In genomic region chr17:44565866-44566443, GRCh38 we compare ENCODE assay signal across 3 cellular contexts.
TF ChIP-seq lines count a peak whose summit lies in the region.

No MANE protein-coding gene starts in this region.

TF ChIP-seq in SK-N-SH, 30 proteins besides CTCF, POLR2A, EP300 and RAD21:
- no peak for TF ChIP-seq SMC3 (IDR thresholded peaks at IDR 0.05; ENCODE audit: low read depth, low read length)
- TF ChIP-seq, protein P1, sequence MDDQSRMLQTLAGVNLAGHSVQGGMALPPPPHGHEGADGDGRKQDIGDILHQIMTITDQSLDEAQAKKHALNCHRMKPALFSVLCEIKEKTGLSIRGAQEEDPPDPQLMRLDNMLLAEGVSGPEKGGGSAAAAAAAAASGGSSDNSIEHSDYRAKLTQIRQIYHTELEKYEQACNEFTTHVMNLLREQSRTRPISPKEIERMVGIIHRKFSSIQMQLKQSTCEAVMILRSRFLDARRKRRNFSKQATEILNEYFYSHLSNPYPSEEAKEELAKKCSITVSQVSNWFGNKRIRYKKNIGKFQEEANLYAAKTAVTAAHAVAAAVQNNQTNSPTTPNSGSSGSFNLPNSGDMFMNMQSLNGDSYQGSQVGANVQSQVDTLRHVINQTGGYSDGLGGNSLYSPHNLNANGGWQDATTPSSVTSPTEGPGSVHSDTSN (IDR thresholded peaks at IDR 0.05), result no peak
- TF ChIP-seq TEAD4 (IDR thresholded peaks at IDR 0.05; ENCODE audit: borderline replicate concordance, insufficient read depth), result no peak
- TF ChIP-seq, protein P2, sequence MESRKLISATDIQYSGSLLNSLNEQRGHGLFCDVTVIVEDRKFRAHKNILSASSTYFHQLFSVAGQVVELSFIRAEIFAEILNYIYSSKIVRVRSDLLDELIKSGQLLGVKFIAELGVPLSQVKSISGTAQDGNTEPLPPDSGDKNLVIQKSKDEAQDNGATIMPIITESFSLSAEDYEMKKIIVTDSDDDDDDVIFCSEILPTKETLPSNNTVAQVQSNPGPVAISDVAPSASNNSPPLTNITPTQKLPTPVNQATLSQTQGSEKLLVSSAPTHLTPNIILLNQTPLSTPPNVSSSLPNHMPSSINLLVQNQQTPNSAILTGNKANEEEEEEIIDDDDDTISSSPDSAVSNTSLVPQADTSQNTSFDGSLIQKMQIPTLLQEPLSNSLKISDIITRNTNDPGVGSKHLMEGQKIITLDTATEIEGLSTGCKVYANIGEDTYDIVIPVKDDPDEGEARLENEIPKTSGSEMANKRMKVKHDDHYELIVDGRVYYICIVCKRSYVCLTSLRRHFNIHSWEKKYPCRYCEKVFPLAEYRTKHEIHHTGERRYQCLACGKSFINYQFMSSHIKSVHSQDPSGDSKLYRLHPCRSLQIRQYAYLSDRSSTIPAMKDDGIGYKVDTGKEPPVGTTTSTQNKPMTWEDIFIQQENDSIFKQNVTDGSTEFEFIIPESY (IDR thresholded peaks at IDR 0.05; ENCODE audit: borderline replicate concordance, low read depth), result no peak
- TF ChIP-seq YY1 (IDR thresholded peaks at IDR 0.05; ENCODE audit: low read depth), result no peak
- TF ChIP-seq JUND (IDR thresholded peaks at IDR 0.05), result no peak
- TF ChIP-seq RCOR1 (IDR thresholded peaks at IDR 0.05; ENCODE audit: low read length), result no peak
- TF ChIP-seq NFIC (IDR thresholded peaks at IDR 0.05; ENCODE audit: borderline replicate concordance), result no peak
- TF ChIP-seq, protein P3, sequence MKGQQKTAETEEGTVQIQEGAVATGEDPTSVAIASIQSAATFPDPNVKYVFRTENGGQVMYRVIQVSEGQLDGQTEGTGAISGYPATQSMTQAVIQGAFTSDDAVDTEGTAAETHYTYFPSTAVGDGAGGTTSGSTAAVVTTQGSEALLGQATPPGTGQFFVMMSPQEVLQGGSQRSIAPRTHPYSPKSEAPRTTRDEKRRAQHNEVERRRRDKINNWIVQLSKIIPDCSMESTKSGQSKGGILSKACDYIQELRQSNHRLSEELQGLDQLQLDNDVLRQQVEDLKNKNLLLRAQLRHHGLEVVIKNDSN (IDR thresholded peaks at IDR 0.05; ENCODE audit: borderline replicate concordance, low read depth), result no peak
- TF ChIP-seq RXRA (IDR thresholded peaks at IDR 0.05; ENCODE audit: borderline replicate concordance, low read depth), result no peak

TF ChIP-seq in SK-N-SH treated with all-trans-retinoic acid at 6 μM for 48 hours, 23 proteins besides CTCF, POLR2A, EP300 and RAD21:
- TF ChIP-seq, protein P4, sequence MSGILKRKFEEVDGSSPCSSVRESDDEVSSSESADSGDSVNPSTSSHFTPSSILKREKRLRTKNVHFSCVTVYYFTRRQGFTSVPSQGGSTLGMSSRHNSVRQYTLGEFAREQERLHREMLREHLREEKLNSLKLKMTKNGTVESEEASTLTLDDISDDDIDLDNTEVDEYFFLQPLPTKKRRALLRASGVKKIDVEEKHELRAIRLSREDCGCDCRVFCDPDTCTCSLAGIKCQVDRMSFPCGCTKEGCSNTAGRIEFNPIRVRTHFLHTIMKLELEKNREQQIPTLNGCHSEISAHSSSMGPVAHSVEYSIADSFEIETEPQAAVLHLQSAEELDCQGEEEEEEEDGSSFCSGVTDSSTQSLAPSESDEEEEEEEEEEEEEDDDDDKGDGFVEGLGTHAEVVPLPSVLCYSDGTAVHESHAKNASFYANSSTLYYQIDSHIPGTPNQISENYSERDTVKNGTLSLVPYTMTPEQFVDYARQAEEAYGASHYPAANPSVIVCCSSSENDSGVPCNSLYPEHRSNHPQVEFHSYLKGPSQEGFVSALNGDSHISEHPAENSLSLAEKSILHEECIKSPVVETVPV (CRISPR knock-in tag; IDR thresholded peaks at IDR 0.05), result no peak
- TF ChIP-seq, protein P5, sequence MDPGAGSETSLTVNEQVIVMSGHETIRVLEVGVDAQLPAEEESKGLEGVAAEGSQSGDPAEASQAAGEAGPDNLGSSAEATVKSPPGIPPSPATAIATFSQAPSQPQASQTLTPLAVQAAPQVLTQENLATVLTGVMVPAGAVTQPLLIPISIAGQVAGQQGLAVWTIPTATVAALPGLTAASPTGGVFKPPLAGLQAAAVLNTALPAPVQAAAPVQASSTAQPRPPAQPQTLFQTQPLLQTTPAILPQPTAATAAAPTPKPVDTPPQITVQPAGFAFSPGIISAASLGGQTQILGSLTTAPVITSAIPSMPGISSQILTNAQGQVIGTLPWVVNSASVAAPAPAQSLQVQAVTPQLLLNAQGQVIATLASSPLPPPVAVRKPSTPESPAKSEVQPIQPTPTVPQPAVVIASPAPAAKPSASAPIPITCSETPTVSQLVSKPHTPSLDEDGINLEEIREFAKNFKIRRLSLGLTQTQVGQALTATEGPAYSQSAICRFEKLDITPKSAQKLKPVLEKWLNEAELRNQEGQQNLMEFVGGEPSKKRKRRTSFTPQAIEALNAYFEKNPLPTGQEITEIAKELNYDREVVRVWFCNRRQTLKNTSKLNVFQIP (CRISPR knock-in tag; IDR thresholded peaks at IDR 0.05; ENCODE audit: borderline replicate concordance, low read depth), result no peak
- no peak for TF ChIP-seq ARNTL (CRISPR knock-in tag; IDR thresholded peaks at IDR 0.05; ENCODE audit: borderline replicate concordance, low read depth)
- no peak for TF ChIP-seq ZNF8 (CRISPR knock-in tag; IDR thresholded peaks at IDR 0.05)
- TF ChIP-seq GLIS3 (CRISPR knock-in tag; IDR thresholded peaks at IDR 0.05), result no peak
- no peak for TF ChIP-seq ESRRG (CRISPR knock-in tag; IDR thresholded peaks at IDR 0.05)
- TF ChIP-seq RARB (CRISPR knock-in tag; IDR thresholded peaks at IDR 0.05), result no peak
- no peak for TF ChIP-seq ISL1 (CRISPR knock-in tag; IDR thresholded peaks at IDR 0.05)
- no peak for TF ChIP-seq OSR1 (CRISPR knock-in tag; IDR thresholded peaks at IDR 0.05)
- no peak for TF ChIP-seq ZFP3 (CRISPR knock-in tag; IDR thresholded peaks at IDR 0.05)
- TF ChIP-seq BACH2 (CRISPR knock-in tag; IDR thresholded peaks at IDR 0.05; ENCODE audit: borderline replicate concordance), result no peak
- TF ChIP-seq ZC3H10 (CRISPR knock-in tag; IDR thresholded peaks at IDR 0.05), result no peak
- TF ChIP-seq PPARA (CRISPR knock-in tag; IDR thresholded peaks at IDR 0.05; ENCODE audit: borderline replicate concordance), result no peak
- TF ChIP-seq ZNF565 (CRISPR knock-in tag; conservative IDR thresholded peaks at IDR 0.05; ENCODE audit: low read depth), result no peak
- no peak for TF ChIP-seq CSDC2 (CRISPR knock-in tag; IDR thresholded peaks at IDR 0.05)
- no peak for TF ChIP-seq ZNF70 (CRISPR knock-in tag; IDR thresholded peaks at IDR 0.05)

TF ChIP-seq in H1, 55 proteins besides CTCF, POLR2A, EP300 and RAD21:
- TF ChIP-seq GABPA (IDR thresholded peaks at IDR 0.05; ENCODE audit: borderline replicate concordance, insufficient read depth, low read length) (no peak), JUN (IDR thresholded peaks at IDR 0.05; ENCODE audit: low read depth, low read length) (no peak), TAF1 (IDR thresholded peaks at IDR 0.05; ENCODE audit: low read depth, low read length) (no peak), YY1 (IDR thresholded peaks at IDR 0.05; ENCODE audit: low read depth, low read length) (no peak), SP4 (IDR thresholded peaks at IDR 0.05; ENCODE audit: low read length) (no peak)
